Comparison of ENCODE assay signal across 1 cellular context in genomic region chr6:142612956-142613355, GRCh38.
TF ChIP-seq lines count a peak whose summit lies in the region.

No MANE protein-coding gene starts in this region.

TF ChIP-seq in GM23338, 12 proteins besides CTCF, POLR2A, EP300 and RAD21 (continued from another document):
- TF ChIP-seq ZNF462 (CRISPR knock-in tag; IDR thresholded peaks at IDR 0.05) (no peak), ETS1 (IDR thresholded peaks at IDR 0.05) (no peak), CREB1 (CRISPR knock-in tag; IDR thresholded peaks at IDR 0.05; ENCODE audit: low read depth) (no peak), POLR2AphosphoS5 (IDR thresholded peaks at IDR 0.05; ENCODE audit: low read depth) (no peak)
